ENCODE assay signal across 14 cellular contexts in genomic region chr13:75139291-75139690, GRCh38.
"Had no signal": no experiment of that assay in that cellular context is flagged by ENCODE, and none has a peak within 500 bp of the region (broad histone marks: within the 10 kb centered on the region; RNA-seq: fewer than 3 reads in every experiment).

No MANE protein-coding gene starts in this region.

- ATAC-seq: esophagus mucosa; lower lobe of right lung; stimulated activated memory B cell treated with anti-CD40 and anti-IgM and Interleukin-4, amounts not matched to agents 10 μg/mL and 1 μg/mL and 100 μg/mL, for 72 hours; T-helper 17 cell had no signal

- FAIRE-seq: small intestine, TTC549 had no signal

- H3K4me3 ChIP-seq: lower lobe of right lung had no signal

- H3K27ac ChIP-seq: lower lobe of right lung had no signal

- DNase-seq: activated CD4-positive, alpha-beta T cell treated with anti-CD3 and anti-CD28 coated beads, Interleukin-2, amount 50 U/mL, for 1 hour; activated CD4-positive, CD25-positive, alpha-beta regulatory T cell; activated T-cell treated with anti-CD3 and anti-CD28 coated beads for 4 hours; amygdala; hypothalamus; lower lobe of right lung; midbrain; small intestine; stimulated activated CD4-positive, alpha-beta T cell treated with anti-CD3 and anti-CD28 coated beads, Interleukin-1b, Interleukin-23, amount 100 ng/mL, for 48 hours; T-helper 17 cell; trophoblast cell had no signal
